In the genomic region with DNA sequence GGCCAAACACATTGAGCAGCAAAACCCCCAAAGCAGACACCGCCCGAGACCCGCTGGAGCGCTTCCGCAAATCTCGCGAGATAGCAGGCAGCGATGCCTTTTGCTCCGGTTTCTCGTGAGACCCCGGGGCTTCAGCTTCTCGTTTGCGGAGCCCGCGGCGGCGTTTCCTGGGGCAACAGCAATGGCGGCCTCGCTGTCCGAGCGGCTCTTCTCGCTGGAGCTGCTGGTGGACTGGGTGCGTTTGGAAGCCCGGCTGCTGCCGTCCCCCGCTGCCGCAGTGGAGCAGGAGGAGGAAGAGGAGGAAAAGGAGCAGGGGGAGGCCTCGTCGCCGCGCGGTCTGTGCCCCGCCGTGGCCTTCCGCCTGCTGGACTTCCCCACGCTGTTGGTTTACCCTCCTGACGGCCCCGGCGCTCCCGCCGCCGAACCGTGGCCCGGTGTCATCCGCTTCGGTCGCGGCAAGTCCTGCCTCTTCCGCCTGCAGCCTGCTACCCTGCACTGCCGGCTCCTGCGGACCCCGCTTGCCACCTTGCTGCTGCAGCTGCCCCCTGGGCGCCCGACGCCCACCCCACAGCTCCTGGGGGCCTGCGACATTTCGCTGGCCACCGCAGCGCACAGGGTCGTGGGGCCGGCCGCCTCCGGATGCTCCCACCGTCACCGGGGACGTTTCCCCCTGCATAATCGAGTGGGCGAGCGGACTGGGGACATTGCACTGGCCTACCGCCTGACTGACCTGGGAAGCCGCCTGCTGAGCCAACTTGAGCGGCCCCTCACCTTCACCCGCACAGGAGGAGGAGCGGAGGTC, we compare ENCODE assay signal across 8 cellular contexts. TPM values are rescaled to one million over a fixed set of nuclear protein-coding genes. Genes with fewer than 3 reads are reported as not detected.
DNase-seq lines count a peak whose midpoint lies in the region; ATAC-seq and TF ChIP-seq lines count a peak whose summit lies in the region.

A gene with protein sequence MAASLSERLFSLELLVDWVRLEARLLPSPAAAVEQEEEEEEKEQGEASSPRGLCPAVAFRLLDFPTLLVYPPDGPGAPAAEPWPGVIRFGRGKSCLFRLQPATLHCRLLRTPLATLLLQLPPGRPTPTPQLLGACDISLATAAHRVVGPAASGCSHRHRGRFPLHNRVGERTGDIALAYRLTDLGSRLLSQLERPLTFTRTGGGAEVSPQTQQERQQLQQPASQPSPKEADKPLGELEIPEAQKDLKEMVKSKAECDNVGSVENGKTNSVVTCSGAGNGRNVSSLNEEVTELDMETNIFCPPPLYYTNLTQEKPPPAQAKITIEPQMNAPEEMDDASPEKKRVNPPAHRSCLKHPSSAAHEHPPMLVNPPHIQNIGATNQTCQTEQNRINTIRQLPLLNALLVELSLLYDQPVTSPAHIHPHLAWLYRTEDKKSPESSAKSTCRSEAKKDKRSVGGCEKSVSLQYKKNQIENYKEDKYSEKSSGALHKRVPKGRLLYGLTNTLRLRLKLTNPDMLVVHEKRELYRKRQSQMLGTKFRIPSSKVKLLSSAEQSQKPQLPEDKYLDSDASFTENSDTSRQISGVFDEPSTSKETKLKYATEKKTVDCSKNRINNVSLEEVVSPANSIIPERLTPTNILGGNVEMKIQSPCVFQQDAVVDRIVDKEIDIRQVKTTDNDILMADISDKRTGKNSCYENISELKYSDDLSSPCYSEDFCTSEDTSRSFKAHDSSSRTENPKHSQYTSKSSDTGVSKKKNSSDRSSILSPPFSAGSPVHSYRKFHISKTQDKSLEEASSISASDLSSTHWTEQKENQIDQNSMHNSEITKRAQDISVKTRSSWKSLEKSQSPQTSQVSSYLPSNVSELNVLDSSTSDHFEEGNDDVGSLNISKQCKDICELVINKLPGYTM (plus strand): TSS at position 148 of the 802 bp plus-strand sequence. CDS start 34 bp downstream, at position 182.

- H3K9me2 ChIP-seq in DOHH2 (replicated peaks; ENCODE audit: control insufficient read depth, low read length) = no peaks in the 10 kb centered on the region

- ATAC-seq in GM21786 (IDR thresholded peaks at IDR 0.05; ENCODE audit: unreplicated experiment) = peak; percentile 91

- H3K9me3 ChIP-seq in DOHH2 (ENCODE audit: control insufficient read depth, insufficient read depth, low read length) (no peaks in the 10 kb centered on the region), WERI-Rb-1 (ENCODE audit: severe bottlenecking) (no peaks in the 10 kb centered on the region), iPS-18c (ENCODE audit: control insufficient read depth, insufficient read depth, low read length) (no peaks in the 10 kb centered on the region), skeletal muscle tissue (ENCODE audit: control insufficient read depth in 3 of 3, low read length in 3 of 3) (no peaks in the 10 kb centered on the region)

- no peak for TF ChIP-seq CTCF in DOHH2 (IDR thresholded peaks at IDR 0.05; ENCODE audit: low read depth, low read length, poor library complexity, severe bottlenecking)
- TF ChIP-seq CTCF in WERI-Rb-1 (IDR thresholded peaks at IDR 0.05; ENCODE audit: low read depth, low read length) = no peak

- H3K27me3 ChIP-seq in DOHH2 (ENCODE audit: control insufficient read depth, low read length) (no peaks in the 10 kb centered on the region), WERI-Rb-1 (ENCODE audit: insufficient read depth, low read depth, severe bottlenecking) (no peaks in the 10 kb centered on the region), skeletal muscle tissue (ENCODE audit: control insufficient read depth in 3 of 3, insufficient read depth in 3 of 3, low read length in 3 of 3) (no peaks in the 10 kb centered on the region)

- H3F3A ChIP-seq in DOHH2 (ENCODE audit: control insufficient read depth, insufficient read depth) = no peaks in the 10 kb centered on the region

- H4K20me1 ChIP-seq in DOHH2 (ENCODE audit: control insufficient read depth, insufficient read depth, low read depth, low read length) = no peaks in the 10 kb centered on the region

- H3K36me3 ChIP-seq in DOHH2 (ENCODE audit: control insufficient read depth, low read length) = no peaks in the 10 kb centered on the region
- no peaks in the 10 kb centered on the region for H3K36me3 ChIP-seq in WERI-Rb-1
- no peaks in the 10 kb centered on the region for H3K36me3 ChIP-seq in skeletal muscle tissue (ENCODE audit: control insufficient read depth in 3 of 3, insufficient read depth in 3 of 3, low read length in 3 of 3)

- H3K27ac ChIP-seq in DOHH2 (ENCODE audit: low read depth, low read length) (no peak within 1 kb of the TSS), WERI-Rb-1 (peak within 1 kb of the TSS; percentile 49), skeletal muscle tissue (ENCODE audit: low read depth, low read length) (peak within 1 kb of the TSS; percentile 73)

- peak within 1 kb of the TSS; percentile 79 to 95 (median 83) for H3K9ac ChIP-seq in skeletal muscle tissue (ENCODE audit: low read depth in 1 of 3, low read length in 3 of 3)

- DNase-seq in MV-4-11 (lab: John Stamatoyannopoulos, UW) (peak; percentile 78), WERI-Rb-1 (peak; percentile 67), brain pericyte (ENCODE audit: low read depth, low spot score) (peak; percentile 37), SKM-1 (lab: John Stamatoyannopoulos, UW; ENCODE audit: unreplicated experiment) (no peak)

- no peaks in the 10 kb centered on the region for H3K79me2 ChIP-seq in DOHH2 (ENCODE audit: control insufficient read depth, low read length)

- peaks cover 17% of the 10 kb centered on the region for H3K4me1 ChIP-seq in DOHH2 (ENCODE audit: control insufficient read depth, low read length)
- H3K4me1 ChIP-seq in skeletal muscle tissue (ENCODE audit: control insufficient read depth in 3 of 3, insufficient read depth in 3 of 3, low read length in 3 of 3) = peaks cover 4 to 28% (median 13%) of the 10 kb centered on the region in 3 donors

- H3K4me3 ChIP-seq in DOHH2 (ENCODE audit: low read length) (peak within 1 kb of the TSS; percentile 77), WERI-Rb-1 (ENCODE audit: low read depth, low read length) (peak within 1 kb of the TSS; percentile 46), iPS-18c (ENCODE audit: insufficient read depth, low read depth, low read length) (peak within 1 kb of the TSS; percentile 81), skeletal muscle tissue (ENCODE audit: low read length in 3 of 3) (peak within 1 kb of the TSS; percentile 84 to 86 (median 86))

- peak within 1 kb of the TSS; percentile 74 for H3K4me2 ChIP-seq in DOHH2 (ENCODE audit: low read length)

RNA-seq across cellular contexts. Expression of the gene that starts here (rescaled TPM):
- 2.1 TPM for total RNA-seq in skeletal muscle tissue
